ENCODE assay signal across 18 cellular contexts in genomic region chr4:189502841-189503240, GRCh38.
DNase-seq lines count a peak whose midpoint lies in the region; ATAC-seq lines count a peak whose summit lies in the region.
"Had no signal": no experiment of that assay in that cellular context is flagged by ENCODE, and none has a peak within 500 bp of the region (broad histone marks: within the 10 kb centered on the region; RNA-seq: fewer than 3 reads in every experiment).

No MANE protein-coding gene starts in this region.

- peaks cover 7% of the 10 kb centered on the region for H3K9me3 Mint-ChIP-seq in activated T-helper 17 cell treated with anti-CD3 and anti-CD28 coated beads, Interleukin-2, amount 50 U/mL, for 72 hours

- H3K36me3 Mint-ChIP-seq in activated T-helper 17 cell treated with anti-CD3 and anti-CD28 coated beads, Interleukin-2, amount 50 U/mL, for 72 hours (ENCODE audit: low read depth), result no peaks in the 10 kb centered on the region

- peak; percentile 40 for ATAC-seq in GM18858 (IDR thresholded peaks at IDR 0.05; ENCODE audit: unreplicated experiment)
- peak; percentile 65 for ATAC-seq in GM21576 (IDR thresholded peaks at IDR 0.05; ENCODE audit: unreplicated experiment)
- ATAC-seq in HG03175 (IDR thresholded peaks at IDR 0.05; ENCODE audit: unreplicated experiment), result peak; percentile 59
- peak; percentile 74 for ATAC-seq in activated T-helper 17 cell treated with anti-CD3 and anti-CD28 coated beads, Interleukin-2, amount 50 U/mL, for 72 hours (replicated peaks)
- no peak for ATAC-seq in GM18511 (IDR thresholded peaks at IDR 0.05; ENCODE audit: unreplicated experiment)
- ATAC-seq: natural killer cell treated with Interleukin-12 subunit alpha and Interleukin-12 subunit beta and Interleukin-15 and Interleukin-18, amount 100 ng/mL, for 72 hours; Panc1 had no signal

- H3K27ac Mint-ChIP-seq in activated T-helper 17 cell treated with anti-CD3 and anti-CD28 coated beads, Interleukin-2, amount 50 U/mL, for 72 hours, result no peak overlapping the region
- H3K27ac Mint-ChIP-seq: natural killer cell treated with Interleukin-12 subunit alpha and Interleukin-12 subunit beta and Interleukin-15 and Interleukin-18, amount 100 ng/mL, for 72 hours had no signal

- no peaks in the 10 kb centered on the region for H3K4me1 Mint-ChIP-seq in activated T-helper 17 cell treated with anti-CD3 and anti-CD28 coated beads, Interleukin-2, amount 50 U/mL, for 72 hours

- DNase-seq in DMS53 treated with DMSO at 0.1 percent for 48 hours (lab: John Stamatoyannopoulos, UW; ENCODE audit: unreplicated experiment), result no peak
- DNase-seq in activated T-cell treated with anti-CD3 and anti-CD28 coated beads, Interleukin-2, amount 50 U/mL, for 48 hours, result no peak
- DNase-seq: activated CD4-positive, alpha-beta T cell treated with anti-CD3 and anti-CD28 coated beads for 1 hour; foreskin melanocyte; Karpas-422; kidney glomerular epithelial cell; mesenchymal stem cell; NCI-H1105 treated with DMSO at 0.1 percent for 48 hours; NCI-H2171; NCI-H774; stimulated activated CD8-positive, alpha-beta memory T cell treated with anti-CD3 and anti-CD28 coated beads, Interleukin-4, amount 100 ng/mL, for 48 hours had no signal

- no peak overlapping the region for H3K4me3 Mint-ChIP-seq in activated T-helper 17 cell treated with anti-CD3 and anti-CD28 coated beads, Interleukin-2, amount 50 U/mL, for 72 hours
- H3K4me3 Mint-ChIP-seq: natural killer cell treated with Interleukin-12 subunit alpha and Interleukin-12 subunit beta and Interleukin-15 and Interleukin-18, amount 100 ng/mL, for 72 hours had no signal

- H3K27me3 Mint-ChIP-seq in activated T-helper 17 cell treated with anti-CD3 and anti-CD28 coated beads, Interleukin-2, amount 50 U/mL, for 72 hours, result peaks cover 5% of the 10 kb centered on the region
- H3K27me3 Mint-ChIP-seq: natural killer cell treated with Interleukin-12 subunit alpha and Interleukin-12 subunit beta and Interleukin-15 and Interleukin-18, amount 100 ng/mL, for 72 hours had no signal
